ENCODE assay signal across 9 cellular contexts in the genomic region with DNA sequence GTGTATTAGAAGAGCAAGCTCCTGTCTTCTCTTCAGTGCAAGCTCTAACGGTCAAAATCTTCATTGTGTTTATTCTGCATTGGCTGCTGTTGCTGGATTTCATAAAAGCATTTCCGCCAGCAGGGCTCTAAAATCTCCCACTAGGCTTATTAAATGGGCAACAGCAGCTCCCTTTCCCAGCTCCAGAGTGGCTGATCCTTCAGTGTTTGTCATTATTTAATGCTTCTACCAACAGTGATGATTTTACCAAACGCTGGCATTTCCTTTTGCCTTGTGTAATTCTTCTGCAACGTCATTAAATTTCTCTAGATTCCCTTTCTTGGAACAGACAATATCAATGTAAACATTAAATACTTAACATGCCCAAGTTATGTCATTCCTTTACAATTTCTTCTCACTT. TPM values are rescaled to one million over a fixed set of nuclear protein-coding genes. Genes with fewer than 3 reads are reported as not detected.
DNase-seq lines count a peak whose midpoint lies in the region; ATAC-seq, FAIRE-seq and TF ChIP-seq lines count a peak whose summit lies in the region.
"Had no signal": no experiment of that assay in that cellular context is flagged by ENCODE, and none has a peak within 500 bp of the region (broad histone marks: within the 10 kb centered on the region; RNA-seq: fewer than 3 reads in every experiment).

No MANE protein-coding gene starts in this region.

- TF ChIP-seq CTCF in AG04449 (IDR thresholded peaks at IDR 0.05; ENCODE audit: insufficient read depth, low read length, missing control alignments) (peak; percentile 18), HFF-Myc (IDR thresholded peaks at IDR 0.05; ENCODE audit: low read depth, low read length, missing control alignments) (no peak), astrocyte (IDR thresholded peaks at IDR 0.05; ENCODE audit: insufficient read depth, low read depth, low read length) (no peak), foreskin keratinocyte (conservative IDR thresholded peaks at IDR 0.05) (no peak)

- peak overlapping the region; percentile 31 for H3K9ac ChIP-seq in astrocyte (ENCODE audit: low read length)
- H3K9ac ChIP-seq in iPS-18a (ENCODE audit: low read length), result no peak overlapping the region

- no peak overlapping the region for H3K4me3 Mint-ChIP-seq in astrocyte (ENCODE audit: unreplicated experiment)

- ATAC-seq in GM21717 (IDR thresholded peaks at IDR 0.05; ENCODE audit: unreplicated experiment) (no peak), foreskin keratinocyte (no peak)

- no peaks in the 10 kb centered on the region for H3K79me2 ChIP-seq in astrocyte (ENCODE audit: insufficient read depth, low read length)

- H3K4me1 Mint-ChIP-seq in astrocyte (ENCODE audit: low read depth, unreplicated experiment), result peaks cover 10% of the 10 kb centered on the region

- peak; percentile 87 for FAIRE-seq in astrocyte (lab: Jason Lieb, UNC)
- FAIRE-seq: H54 had no signal

- no peaks in the 10 kb centered on the region for H3K27me3 ChIP-seq in astrocyte (ENCODE audit: insufficient read depth, low read length)
- H3K27me3 ChIP-seq in iPS-18a (ENCODE audit: control insufficient read depth, insufficient read depth, low read length), result no peaks in the 10 kb centered on the region
- no peaks in the 10 kb centered on the region for H3K27me3 ChIP-seq in foreskin keratinocyte

- H3K9me3 Mint-ChIP-seq in astrocyte (ENCODE audit: unreplicated experiment), result no peaks in the 10 kb centered on the region

- H3K27ac ChIP-seq in astrocyte (ENCODE audit: low read depth, low read length) (peak overlapping the region; percentile 22), iPS-18a (ENCODE audit: low read length) (no peak overlapping the region), foreskin keratinocyte (no peak overlapping the region)

- CTCF ChIA-PET in AG04449 (lab: Yijun Ruan, JAX), result interaction anchor here (0.9 kb wide), 1 partner anchor 300 kb away, joined by 3 read pairs; no protein-coding TSS in a partner anchor

- no peak overlapping the region for H3K27ac Mint-ChIP-seq in astrocyte (ENCODE audit: unreplicated experiment)

- no peaks in the 10 kb centered on the region for H4K20me1 ChIP-seq in astrocyte (ENCODE audit: insufficient read depth, low read length)

- peak; percentile 88 for DNase-seq in AG04449 (ENCODE audit: low read depth, low spot score)
- peak; percentile 90 for DNase-seq in HFF-Myc (ENCODE audit: extremely low read depth, low read depth)
- DNase-seq in astrocyte (ENCODE audit: low read depth), result peak; percentile 80
- no peak for DNase-seq in NCI-H128 (lab: John Stamatoyannopoulos, UW; ENCODE audit: unreplicated experiment)
- DNase-seq in T-helper 2 cell, result no peak
- no peak for DNase-seq in foreskin keratinocyte

- H3K9me3 ChIP-seq in astrocyte (ENCODE audit: insufficient read depth, low read depth, low read length) (no peaks in the 10 kb centered on the region), iPS-18a (ENCODE audit: control insufficient read depth, low read depth, low read length) (no peaks in the 10 kb centered on the region)

- H3K4me3 ChIP-seq in AG04449 (ENCODE audit: low read depth, low read length), result no peak overlapping the region; the same call in 1 of the 2 replicates
- H3K4me3 ChIP-seq in HFF-Myc (replicated peaks; ENCODE audit: low read depth, low read length), result 0 out of 2 replicates have a peak overlapping the region, but pooled peaks have one; percentile 8
- no peak overlapping the region for H3K4me3 ChIP-seq in astrocyte (ENCODE audit: insufficient read depth, low read depth, low read length)
- H3K4me3 ChIP-seq in iPS-18a (ENCODE audit: low read length), result peak overlapping the region; percentile 1

- peak overlapping the region; percentile 65 for H3K4me2 ChIP-seq in astrocyte (ENCODE audit: low read length)

- no peak overlapping the region for H2AFZ ChIP-seq in astrocyte (ENCODE audit: low read depth, low read length)

- no peaks in the 10 kb centered on the region for H3K27me3 Mint-ChIP-seq in astrocyte (ENCODE audit: low read depth, unreplicated experiment)

- H3K4me1 ChIP-seq in astrocyte (ENCODE audit: insufficient read depth, low read length), result peaks cover 21% of the 10 kb centered on the region
- H3K4me1 ChIP-seq in iPS-18a (ENCODE audit: control insufficient read depth, low read depth, low read length), result peaks cover 45% of the 10 kb centered on the region
- peaks cover 17% of the 10 kb centered on the region for H3K4me1 ChIP-seq in foreskin keratinocyte

- peaks cover 10% of the 10 kb centered on the region for H3K36me3 Mint-ChIP-seq in astrocyte (ENCODE audit: low read depth, unreplicated experiment)

- peaks cover 6% of the 10 kb centered on the region for H3K36me3 ChIP-seq in astrocyte (ENCODE audit: insufficient read depth, low read length)
- peaks cover 11% of the 10 kb centered on the region for H3K36me3 ChIP-seq in iPS-18a (ENCODE audit: control insufficient read depth, low read depth, low read length)

- POLR2A ChIA-PET in AG04449 (lab: Yijun Ruan, JAX), result interaction anchor here (0.9 kb wide), 1 partner anchor 20 kb away, joined by 5 read pairs; the partner anchor contains the start of gene SLC7A11

RNA-seq across cellular contexts. Expression of gene SLC7A11, which starts 20.1 kb away (rescaled TPM):
- 33.1 and 33.8 TPM in 2 replicates for total RNA-seq in astrocyte
- total RNA-seq in foreskin keratinocyte, result 14.3 and 29.3 TPM in 2 replicates
- polyA plus RNA-seq in foreskin keratinocyte, result 2.7 and 4.7 TPM in 2 replicates

Comparison
In these comparisons a context has a peak if more than half of its experiments do, and no peak if none do; other contexts are left out.
1. DNase-seq: peak in AG04449 (single experiment), HFF-Myc (single experiment) and astrocyte (single experiment); none in NCI-H128 (single experiment), T-helper 2 cell (0 of 5) and foreskin keratinocyte (0 of 2).
2. H3K4me3 ChIP-seq: peak in HFF-Myc (single experiment) and iPS-18a (single experiment); none in AG04449 (single experiment) and astrocyte (single experiment).